9 cellular contexts compared by ENCODE assay signal in the genomic region with DNA sequence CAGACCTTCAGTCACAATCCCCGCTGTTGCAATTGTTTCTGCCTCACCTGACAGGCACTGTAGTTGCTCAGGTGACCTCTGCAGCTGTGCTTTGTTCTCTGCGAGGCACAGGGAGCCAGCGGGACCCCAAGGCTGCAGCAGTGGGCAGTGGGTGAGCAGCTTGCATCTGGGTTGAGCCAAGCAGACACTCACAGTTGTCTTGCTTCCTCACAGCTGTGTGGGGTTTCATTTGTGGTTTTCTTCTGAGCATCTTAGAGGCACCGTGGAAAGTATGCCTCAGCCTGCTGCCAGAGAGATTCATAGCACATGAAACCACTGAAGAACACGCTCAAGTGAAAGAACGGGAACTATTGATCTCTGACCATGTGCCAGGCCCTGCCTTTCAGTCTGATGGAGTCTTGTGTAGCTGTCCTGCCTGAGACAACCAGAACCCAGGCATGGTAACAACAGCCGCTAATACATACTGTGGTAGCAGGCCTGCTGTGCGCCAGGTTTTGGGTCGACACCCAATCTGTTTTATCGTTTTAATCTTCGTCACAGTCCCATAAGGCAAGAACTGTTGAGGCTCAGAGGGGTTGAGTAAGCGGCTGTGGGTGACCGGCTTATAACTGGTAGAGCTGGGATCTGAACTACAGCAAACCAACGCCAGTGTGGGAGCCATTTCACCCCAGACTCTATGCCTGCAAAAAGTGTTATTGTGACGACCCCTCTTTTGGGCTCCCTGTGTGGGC. TPM values are rescaled to one million over a fixed set of nuclear protein-coding genes. Genes with fewer than 3 reads are reported as not detected.
DNase-seq lines count a peak whose midpoint lies in the region; ATAC-seq and TF ChIP-seq lines count a peak whose summit lies in the region.
"Had no signal": no experiment of that assay in that cellular context is flagged by ENCODE, and none has a peak within 500 bp of the region (broad histone marks: within the 10 kb centered on the region; RNA-seq: fewer than 3 reads in every experiment).

No MANE protein-coding gene starts in this region.

- TF ChIP-seq CTCF in coronary artery (IDR thresholded peaks at IDR 0.05) (no peak), HFFc6 (IDR thresholded peaks at IDR 0.05) (no peak)

- peak overlapping the region; percentile 62 for H3K4me3 ChIP-seq in coronary artery
- H3K4me3 ChIP-seq: cardiac muscle cell had no signal

- ATAC-seq in GM19043 (IDR thresholded peaks at IDR 0.05; ENCODE audit: low read depth, unreplicated experiment) = peak; percentile 94
- peak; percentile 97 for ATAC-seq in HG03280 (IDR thresholded peaks at IDR 0.05; ENCODE audit: unreplicated experiment)
- peak; percentile 84 to 90 for ATAC-seq in natural killer cell treated with Interleukin-12 subunit alpha and Interleukin-12 subunit beta and Interleukin-15 and Interleukin-18, amount 100 ng/mL, for 72 hours
- peak; percentile 92 for ATAC-seq in stimulated activated naive CD8-positive, alpha-beta T cell treated with anti-CD3 and anti-CD28 coated beads, Interleukin-15, amount 100 ng/mL, for 72 hours

- H3K4me3 Mint-ChIP-seq in natural killer cell treated with Interleukin-12 subunit alpha and Interleukin-12 subunit beta and Interleukin-15 and Interleukin-18, amount 100 ng/mL, for 72 hours = peak overlapping the region; percentile 87
- H3K4me3 Mint-ChIP-seq in stimulated activated naive CD8-positive, alpha-beta T cell treated with anti-CD3 and anti-CD28 coated beads, Interleukin-15, amount 100 ng/mL, for 72 hours = peak overlapping the region; percentile 86 to 90
- no peak overlapping the region; the same call in 1 of the 2 replicates for H3K4me3 Mint-ChIP-seq in HFFc6

- H3K27ac Mint-ChIP-seq in natural killer cell treated with Interleukin-12 subunit alpha and Interleukin-12 subunit beta and Interleukin-15 and Interleukin-18, amount 100 ng/mL, for 72 hours = peak overlapping the region; percentile 88 to 96
- H3K27ac Mint-ChIP-seq in stimulated activated naive CD8-positive, alpha-beta T cell treated with anti-CD3 and anti-CD28 coated beads, Interleukin-15, amount 100 ng/mL, for 72 hours = peak overlapping the region; percentile 98 to 99
- H3K27ac Mint-ChIP-seq in HFFc6 = no peak overlapping the region; the same call in 1 of the 2 replicates

- H3K9me3 Mint-ChIP-seq in natural killer cell treated with Interleukin-12 subunit alpha and Interleukin-12 subunit beta and Interleukin-15 and Interleukin-18, amount 100 ng/mL, for 72 hours = no peaks in the 10 kb centered on the region
- H3K9me3 Mint-ChIP-seq in stimulated activated naive CD8-positive, alpha-beta T cell treated with anti-CD3 and anti-CD28 coated beads, Interleukin-15, amount 100 ng/mL, for 72 hours = no peaks in the 10 kb centered on the region
- H3K9me3 Mint-ChIP-seq in HFFc6 = peaks cover 7% of the 10 kb centered on the region

- H3K27ac ChIP-seq in coronary artery = peak overlapping the region; percentile 63 to 74

- H3K36me3 Mint-ChIP-seq in natural killer cell treated with Interleukin-12 subunit alpha and Interleukin-12 subunit beta and Interleukin-15 and Interleukin-18, amount 100 ng/mL, for 72 hours = no peaks in the 10 kb centered on the region
- no peaks in the 10 kb centered on the region for H3K36me3 Mint-ChIP-seq in HFFc6 (ENCODE audit: low read depth)

- no peaks in the 10 kb centered on the region for H3K27me3 Mint-ChIP-seq in natural killer cell treated with Interleukin-12 subunit alpha and Interleukin-12 subunit beta and Interleukin-15 and Interleukin-18, amount 100 ng/mL, for 72 hours
- H3K27me3 Mint-ChIP-seq in stimulated activated naive CD8-positive, alpha-beta T cell treated with anti-CD3 and anti-CD28 coated beads, Interleukin-15, amount 100 ng/mL, for 72 hours = no peaks in the 10 kb centered on the region
- H3K27me3 Mint-ChIP-seq in HFFc6 (ENCODE audit: insufficient read depth) = peaks cover 18% of the 10 kb centered on the region

- peak; percentile 61 for DNase-seq in activated CD4-positive, CD25-positive, alpha-beta regulatory T cell treated with anti-CD3 and anti-CD28 coated beads, Interleukin-2, amount 50 U/mL, for 72 hours
- DNase-seq in coronary artery (ENCODE audit: low spot score) = no peak
- DNase-seq in natural killer cell treated with Interleukin-12 subunit alpha and Interleukin-12 subunit beta and Interleukin-15 and Interleukin-18, amount 100 ng/mL, for 72 hours (ENCODE audit: low spot score) = peak; percentile 80
- DNase-seq in stimulated activated naive CD8-positive, alpha-beta T cell treated with anti-CD3 and anti-CD28 coated beads, Interleukin-15, amount 100 ng/mL, for 72 hours = peak; percentile 78 to 88
- DNase-seq in islet precursor cell = no peak
- no peak for DNase-seq in HFFc6

- peaks cover 49 to 52% of the 10 kb centered on the region in 2 donors for H3K4me1 Mint-ChIP-seq in natural killer cell treated with Interleukin-12 subunit alpha and Interleukin-12 subunit beta and Interleukin-15 and Interleukin-18, amount 100 ng/mL, for 72 hours (ENCODE audit: low read depth in 2 of 2)
- H3K4me1 Mint-ChIP-seq in stimulated activated naive CD8-positive, alpha-beta T cell treated with anti-CD3 and anti-CD28 coated beads, Interleukin-15, amount 100 ng/mL, for 72 hours = peaks cover 56% of the 10 kb centered on the region
- H3K4me1 Mint-ChIP-seq in HFFc6 (ENCODE audit: low read depth) = peaks cover 5% of the 10 kb centered on the region; the same call in 1 of the 2 replicates

RNA-seq across cellular contexts. Expression of a gene that starts 33.4 kb away (rescaled TPM):
- total RNA-seq in natural killer cell treated with Interleukin-12 subunit alpha and Interleukin-12 subunit beta and Interleukin-15 and Interleukin-18, amount 100 ng/mL, for 72 hours = under 1 TPM in 1 of 2 donors, not detected in 1; 0.12 TPM
- total RNA-seq in HFFc6 (2021; fragmentation: NEBNext Ultra II Directional; extraction: Animal tissue kit (Norgen Biotek cat#: 25700)) = not detected
- total RNA-seq: cardiac muscle cell had no signal

RNA-seq across cellular contexts. Expression of a gene that starts 58.5 kb away (rescaled TPM):
- 10 to 100 TPM; 66.3 to 82.8 TPM for total RNA-seq in natural killer cell treated with Interleukin-12 subunit alpha and Interleukin-12 subunit beta and Interleukin-15 and Interleukin-18, amount 100 ng/mL, for 72 hours
- 100 to 1,000 TPM; 135 to 170 (median 139) TPM for total RNA-seq in HFFc6 (2021; fragmentation: NEBNext Ultra II Directional; extraction: Animal tissue kit (Norgen Biotek cat#: 25700))

Comparison
In these comparisons a context has a peak if more than half of its experiments do, and no peak if none do; other contexts are left out.
1. DNase-seq: peak in activated CD4-positive, CD25-positive, alpha-beta regulatory T cell treated with anti-CD3 and anti-CD28 coated beads, Interleukin-2, amount 50 U/mL, for 72 hours (single experiment), natural killer cell treated with Interleukin-12 subunit alpha and Interleukin-12 subunit beta and Interleukin-15 and Interleukin-18, amount 100 ng/mL, for 72 hours (single experiment) and stimulated activated naive CD8-positive, alpha-beta T cell treated with anti-CD3 and anti-CD28 coated beads, Interleukin-15, amount 100 ng/mL, for 72 hours (2 of 2); none in coronary artery (single experiment), islet precursor cell (single experiment) and HFFc6 (single experiment).
2. Peak in every context shown above with its lines, with median percentiles within 50 percentile points of each other: ATAC-seq.